Comparison of ENCODE assay signal across 1 cellular context in the genomic region with DNA sequence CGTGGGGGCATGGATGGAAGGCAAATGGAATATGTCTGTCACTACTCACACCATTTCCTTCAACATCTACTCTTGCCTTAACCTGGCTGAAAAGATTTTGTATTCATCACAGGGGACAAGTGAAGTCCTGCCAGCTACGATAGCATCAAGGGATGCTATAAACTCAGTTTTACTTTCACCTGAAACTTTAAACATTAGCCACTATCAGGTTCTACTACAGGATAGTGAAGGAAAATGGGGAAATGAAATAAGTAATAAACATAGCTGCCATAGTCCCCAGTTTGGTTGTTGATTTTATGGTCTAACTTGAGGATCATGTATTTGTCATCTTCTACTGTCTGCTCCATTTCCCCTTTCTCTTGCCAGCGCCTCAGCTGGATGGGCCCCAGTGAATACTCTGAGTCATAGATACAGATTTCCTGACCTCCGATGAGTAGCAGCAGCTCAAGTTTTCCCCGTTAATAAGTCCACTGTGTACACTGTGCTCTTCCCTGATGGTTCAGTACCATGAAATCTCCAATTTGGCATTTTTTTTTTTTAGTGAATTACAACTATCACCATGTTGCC.
TF ChIP-seq lines count a peak whose summit lies in the region.

No MANE protein-coding gene starts in this region.

TF ChIP-seq in endothelial cell of umbilical vein, 7 proteins besides CTCF, POLR2A, EP300 and RAD21 (continued from another document):
- TF ChIP-seq FOS (IDR thresholded peaks at IDR 0.05; ENCODE audit: borderline replicate concordance, insufficient read depth, low read length) (no peak), MYC (IDR thresholded peaks at IDR 0.05; ENCODE audit: low read depth, low read length) (no peak), GATA2 (IDR thresholded peaks at IDR 0.05; ENCODE audit: insufficient read depth, insufficient read length, low read depth, low read length) (no peak), POLR2AphosphoS5 (IDR thresholded peaks at IDR 0.05; ENCODE audit: insufficient read depth, low read depth, low read length) (no peak), JUN (IDR thresholded peaks at IDR 0.05; ENCODE audit: borderline replicate concordance, insufficient read depth, insufficient read length, low read depth) (no peak)
- TF ChIP-seq, protein P1, sequence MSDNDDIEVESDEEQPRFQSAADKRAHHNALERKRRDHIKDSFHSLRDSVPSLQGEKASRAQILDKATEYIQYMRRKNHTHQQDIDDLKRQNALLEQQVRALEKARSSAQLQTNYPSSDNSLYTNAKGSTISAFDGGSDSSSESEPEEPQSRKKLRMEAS (IDR thresholded peaks at IDR 0.05; ENCODE audit: insufficient read depth, insufficient read length): no peak
